ENCODE assay signal across 8 cellular contexts in genomic region chrX:153662266-153662665, GRCh38. TPM values are rescaled to one million over a fixed set of nuclear protein-coding genes. Genes with fewer than 3 reads are reported as not detected.
DNase-seq lines count a peak whose midpoint lies in the region; ATAC-seq and TF ChIP-seq lines count a peak whose summit lies in the region.

No MANE protein-coding gene starts in this region.

- no peak overlapping the region for H3K27ac Mint-ChIP-seq in WTC11
- H3K27ac Mint-ChIP-seq in naive thymus-derived CD4-positive, alpha-beta T cell: no peak overlapping the region

- POLR2A ChIA-PET in WTC11 (lab: Charles Lee): no interaction called here
- POLR2A ChIA-PET in naive thymus-derived CD4-positive, alpha-beta T cell (lab: Charles Lee): interaction anchor here (0.7 kb wide), 1 partner anchor 53 kb away, joined by 3 read pairs; no protein-coding TSS in a partner anchor

- no peaks in the 10 kb centered on the region for H3K36me3 ChIP-seq in naive thymus-derived CD4-positive, alpha-beta T cell (ENCODE audit: control insufficient read depth in 2 of 3, insufficient read depth in 3 of 3, low read length in 3 of 3)
- H3K36me3 ChIP-seq in tibial artery: no peaks in the 10 kb centered on the region

- H3K27ac ChIP-seq in naive thymus-derived CD4-positive, alpha-beta T cell (ENCODE audit: low read depth, low read length): no peak overlapping the region
- H3K27ac ChIP-seq in tibial artery: no peak overlapping the region

- H3K27me3 Mint-ChIP-seq in WTC11 (ENCODE audit: low read depth): peaks cover 48% of the 10 kb centered on the region
- H3K27me3 Mint-ChIP-seq in naive thymus-derived CD4-positive, alpha-beta T cell: peaks cover 0 to 46% (median 6%) of the 10 kb centered on the region in 5 donors

- no peak overlapping the region for H3K4me3 ChIP-seq in naive thymus-derived CD4-positive, alpha-beta T cell (ENCODE audit: low read length)
- H3K4me3 ChIP-seq in tibial artery: no peak overlapping the region

- TF ChIP-seq CTCF in GM13977 (IDR thresholded peaks at IDR 0.05; ENCODE audit: extremely low read depth, insufficient read depth, missing control alignments) (peak; percentile 46), WTC11 (IDR thresholded peaks at IDR 0.05) (peak; percentile 30), tibial artery (IDR thresholded peaks at IDR 0.05) (peak; percentile 14 to 21)

- peaks cover 4% of the 10 kb centered on the region; the same call in 1 of the 2 replicates for H3K9me3 Mint-ChIP-seq in WTC11
- H3K9me3 Mint-ChIP-seq in naive thymus-derived CD4-positive, alpha-beta T cell: peaks cover 0 to 6% (median 0%) of the 10 kb centered on the region in 11 donors

- H3K9me3 ChIP-seq in naive thymus-derived CD4-positive, alpha-beta T cell (ENCODE audit: control insufficient read depth in 2 of 3, low read length in 3 of 3): no peaks in the 10 kb centered on the region
- H3K9me3 ChIP-seq in tibial artery: no peaks in the 10 kb centered on the region

- intact Hi-C loops in naive thymus-derived CD4-positive, alpha-beta T cell (cut with micrococcal nuclease): loop anchor here in 1 of 2 donors (1.0 kb wide), 3 partner anchors 52 to 703 kb away; no protein-coding TSS in a partner anchor
- intact Hi-C loops in tibial artery (cut with DNase I; ENCODE audit: low total_unique reads): no loop called here

- H3K36me3 Mint-ChIP-seq in WTC11: no peaks in the 10 kb centered on the region
- H3K36me3 Mint-ChIP-seq in naive thymus-derived CD4-positive, alpha-beta T cell: no peaks in the 10 kb centered on the region

- no peaks in the 10 kb centered on the region; the same call in 1 of the 2 replicates for H3K4me1 Mint-ChIP-seq in WTC11
- H3K4me1 Mint-ChIP-seq in naive thymus-derived CD4-positive, alpha-beta T cell: peaks cover 0 to 6% (median 0%) of the 10 kb centered on the region in 7 donors

- in situ Hi-C loops in GM13977 (cut with MboI; ENCODE audit: low pct_unique_long_range_greater_than_20kb, low sequenced_read_pairs, unreplicated experiment): loop anchor here (25.0 kb wide), 1 partner anchor 700 kb away; no protein-coding TSS in a partner anchor

- H3K4me1 ChIP-seq in naive thymus-derived CD4-positive, alpha-beta T cell (ENCODE audit: control insufficient read depth in 2 of 2, insufficient read depth in 2 of 2, low read length in 2 of 2): no peaks in the 10 kb centered on the region
- no peaks in the 10 kb centered on the region for H3K4me1 ChIP-seq in tibial artery

- no peaks in the 10 kb centered on the region for H3K27me3 ChIP-seq in naive thymus-derived CD4-positive, alpha-beta T cell (ENCODE audit: control insufficient read depth in 2 of 2, insufficient read depth in 2 of 2, low read length in 2 of 2)
- peaks cover 0 to 19% of the 10 kb centered on the region in 2 donors for H3K27me3 ChIP-seq in tibial artery

- peak overlapping the region; percentile 50 for H3K4me3 Mint-ChIP-seq in WTC11
- peak overlapping the region in 9 of 10 donors; percentile 42 to 73 (median 55) for H3K4me3 Mint-ChIP-seq in naive thymus-derived CD4-positive, alpha-beta T cell

- peak; percentile 81 for ATAC-seq in WTC11
- no peak for ATAC-seq in naive thymus-derived CD4-positive, alpha-beta T cell
- ATAC-seq in HG03354 (IDR thresholded peaks at IDR 0.05; ENCODE audit: poor library complexity, severe bottlenecking, unreplicated experiment): no peak
- no peak for ATAC-seq in GM21515 (IDR thresholded peaks at IDR 0.05; ENCODE audit: unreplicated experiment)

- no peak for DNase-seq in GM13977 (ENCODE audit: low spot score)
- DNase-seq in WTC11 (ENCODE audit: low spot score): peak; percentile 75
- peak; percentile 43 for DNase-seq in central memory CD4-positive, alpha-beta T cell
- peak in 8 of 9 donors; percentile 26 to 58 (median 52) for DNase-seq in naive thymus-derived CD4-positive, alpha-beta T cell
- DNase-seq in tibial artery: peak in 1 of 2 donors; percentile 40
- DNase-seq in NCI-H1417 treated with DMSO at 0.1 percent for 48 hours (lab: John Stamatoyannopoulos, UW): no peak

- CTCF ChIA-PET in WTC11 (lab: Charles Lee): interaction anchor here (0.8 to 3.6 kb wide), 9 partner anchors 13 to 123 kb away, joined by 3 to 15 read pairs (median 5); partner anchors contain the start of gene DUSP9
- CTCF ChIA-PET in naive thymus-derived CD4-positive, alpha-beta T cell (lab: Charles Lee): interaction anchor here (0.6 to 1.7 kb wide), 6 partner anchors 53 to 747 kb away, joined by 3 to 6 read pairs (median 4); no protein-coding TSS in a partner anchor

TF ChIP-seq in WTC11, 78 proteins besides CTCF, POLR2A, EP300 and RAD21:
- 0 out of 2 replicates have a peak, but pooled peaks have one; percentile 16 for TF ChIP-seq ZNF423 (CRISPR knock-in tag; IDR thresholded peaks at IDR 0.05)
- TF ChIP-seq IRF2 (CRISPR knock-in tag; IDR thresholded peaks at IDR 0.05; ENCODE audit: borderline replicate concordance, low read depth): no peak

RNA-seq across cellular contexts. Expression of gene PNCK, which starts 11.3 kb away (rescaled TPM):
- 8.6 to 14.3 TPM (median 12.1 TPM) in 3 replicates for total RNA-seq in WTC11 (2021)
- total RNA-seq in naive thymus-derived CD4-positive, alpha-beta T cell: 1 to 10 TPM in 1 of 5 experiments, under 1 TPM in 2, not detected in 2; 0.35 to 1.1 (median 0.58) TPM
- not detected for polyA plus RNA-seq in naive thymus-derived CD4-positive, alpha-beta T cell

RNA-seq across cellular contexts. Expression of gene DUSP9, which starts 15.3 kb away (rescaled TPM):
- 2.5 to 2.8 TPM (median 2.5 TPM) in 3 replicates for total RNA-seq in WTC11 (2021)
- total RNA-seq in naive thymus-derived CD4-positive, alpha-beta T cell: not detected
- not detected for polyA plus RNA-seq in naive thymus-derived CD4-positive, alpha-beta T cell

RNA-seq across cellular contexts. Expression of gene SLC6A8, which starts 25.5 kb away (rescaled TPM):
- total RNA-seq in WTC11 (2021): 102 to 112 TPM (median 110 TPM) in 3 replicates
- 1 to 10 TPM in 2 of 5 experiments, under 1 TPM in 3; 0.14 to 2.6 (median 0.84) TPM for total RNA-seq in naive thymus-derived CD4-positive, alpha-beta T cell
- under 1 TPM in 1 of 2 donors, not detected in 1; 0.10 TPM for polyA plus RNA-seq in naive thymus-derived CD4-positive, alpha-beta T cell

Comparison
In these comparisons a context has a peak if more than half of its experiments do, and no peak if none do; other contexts are left out.
1. DNase-seq: peak in WTC11 (single experiment), central memory CD4-positive, alpha-beta T cell (single experiment) and naive thymus-derived CD4-positive, alpha-beta T cell (8 of 9); none in GM13977 (single experiment) and NCI-H1417 treated with DMSO at 0.1 percent for 48 hours (single experiment).
2. RNA of gene SLC6A8, which starts 25.5 kb away (total RNA-seq): 102 to 112 TPM in WTC11; 0.14 to 2.6 TPM in naive thymus-derived CD4-positive, alpha-beta T cell; every median in the first group is over 10 times any median in the second.
3. Peak in every context shown above with its lines, with median percentiles within 50 percentile points of each other: CTCF ChIP-seq.